ENCODE assay signal across 9 cellular contexts in the genomic region with DNA sequence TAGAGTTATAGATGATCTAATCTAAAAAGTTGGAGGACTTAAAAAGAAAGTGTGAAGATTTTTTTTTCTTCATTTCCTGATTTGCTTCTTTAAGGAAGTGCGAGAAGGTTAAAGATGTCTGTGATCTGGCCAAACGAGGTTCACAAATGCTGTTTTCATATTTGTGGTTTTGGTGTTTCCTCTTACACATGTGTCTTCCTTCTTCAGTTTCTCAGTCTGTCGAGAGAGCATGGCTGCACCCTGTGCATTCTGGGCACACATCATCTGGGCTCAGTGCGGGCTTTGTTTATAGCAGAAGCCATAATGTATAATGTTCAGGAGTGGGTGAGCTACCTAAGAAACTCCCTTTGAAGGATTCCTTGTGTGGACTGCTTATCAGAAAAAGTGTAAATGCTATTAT.
DNase-seq lines count a peak whose midpoint lies in the region; ATAC-seq lines count a peak whose summit lies in the region.
"Had no signal": no experiment of that assay in that cellular context is flagged by ENCODE, and none has a peak within 500 bp of the region (broad histone marks: within the 10 kb centered on the region; RNA-seq: fewer than 3 reads in every experiment).

No MANE protein-coding gene starts in this region.

- no peaks in the 10 kb centered on the region for H3K36me3 Mint-ChIP-seq in stimulated activated memory B cell treated with anti-CD40 and anti-IgM and Interleukin-4, amounts not matched to agents 10 μg/mL and 1 μg/mL and 100 μg/mL, for 72 hours

- peak; percentile 97 for ATAC-seq in GM21825 (IDR thresholded peaks at IDR 0.05; ENCODE audit: unreplicated experiment)
- peak; percentile 98 for ATAC-seq in stimulated activated memory B cell treated with anti-CD40 and anti-IgM and Interleukin-4, amounts not matched to agents 10 μg/mL and 1 μg/mL and 100 μg/mL, for 72 hours

- no peaks in the 10 kb centered on the region for H3K9me3 Mint-ChIP-seq in stimulated activated memory B cell treated with anti-CD40 and anti-IgM and Interleukin-4, amounts not matched to agents 10 μg/mL and 1 μg/mL and 100 μg/mL, for 72 hours
- H3K9me3 Mint-ChIP-seq: neural crest cell had no signal

- peaks cover 13% of the 10 kb centered on the region for H3K4me1 Mint-ChIP-seq in stimulated activated memory B cell treated with anti-CD40 and anti-IgM and Interleukin-4, amounts not matched to agents 10 μg/mL and 1 μg/mL and 100 μg/mL, for 72 hours

- peak overlapping the region; percentile 55 for H3K4me3 Mint-ChIP-seq in stimulated activated memory B cell treated with anti-CD40 and anti-IgM and Interleukin-4, amounts not matched to agents 10 μg/mL and 1 μg/mL and 100 μg/mL, for 72 hours
- H3K4me3 Mint-ChIP-seq: neural crest cell had no signal

- peak; percentile 85 for DNase-seq in EL
- DNase-seq in M059J (ENCODE audit: low read depth): peak; percentile 67
- peak; percentile 12 to 13 for DNase-seq in activated CD8-positive, alpha-beta memory T cell treated with anti-CD3 and anti-CD28 coated beads for 1 hour (ENCODE audit: extremely low read depth in 1 of 2, low read depth in 1 of 2)
- DNase-seq in foreskin melanocyte: peak; percentile 54
- no peak for DNase-seq in SHP77 treated with DMSO at 0.1 percent for 48 hours (lab: John Stamatoyannopoulos, UW)
- no peak for DNase-seq in HPDE6-E6E7 (ENCODE audit: extremely low spot score)

- no peaks in the 10 kb centered on the region for H3K27me3 Mint-ChIP-seq in stimulated activated memory B cell treated with anti-CD40 and anti-IgM and Interleukin-4, amounts not matched to agents 10 μg/mL and 1 μg/mL and 100 μg/mL, for 72 hours

- peak overlapping the region; percentile 53 for H3K27ac Mint-ChIP-seq in stimulated activated memory B cell treated with anti-CD40 and anti-IgM and Interleukin-4, amounts not matched to agents 10 μg/mL and 1 μg/mL and 100 μg/mL, for 72 hours

Comparison
In these comparisons a context has a peak if more than half of its experiments do, and no peak if none do; other contexts are left out.
1. DNase-seq: peak in EL (single experiment), M059J (single experiment), activated CD8-positive, alpha-beta memory T cell treated with anti-CD3 and anti-CD28 coated beads for 1 hour (2 of 2) and foreskin melanocyte (single experiment); none in SHP77 treated with DMSO at 0.1 percent for 48 hours (single experiment) and HPDE6-E6E7 (single experiment).